8 cellular contexts compared by ENCODE assay signal in genomic region chr16:57186630-57187507, GRCh38.
A peak's percentile ranks its signal among the peaks of the same experiment; 100 is the strongest.
DNase-seq lines count a peak whose midpoint lies in the region; ATAC-seq and TF ChIP-seq lines count a peak whose summit lies in the region.

No MANE protein-coding gene starts in this region.

- POLR2A ChIA-PET in RWPE1 (lab: Yijun Ruan, JAX; ENCODE audit: low non-redundant PET), result no interaction called here

- peaks cover 35% of the 10 kb centered on the region for H3K36me3 Mint-ChIP-seq in stimulated activated effector memory CD8-positive, alpha-beta T cell treated with anti-CD3 and anti-CD28 coated beads, Interleukin-12 subunit alpha, Interleukin-12 subunit beta, amount 100 ng/mL, for 72 hours

- H3K4me1 ChIP-seq in ES-I3 (ENCODE audit: insufficient read depth, low read length), result peaks cover 4% of the 10 kb centered on the region

- H3K27ac Mint-ChIP-seq in stimulated activated effector memory CD8-positive, alpha-beta T cell treated with anti-CD3 and anti-CD28 coated beads, Interleukin-12 subunit alpha, Interleukin-12 subunit beta, amount 100 ng/mL, for 72 hours, result peak overlapping the region; percentile 99

- H3K27ac ChIP-seq in RWPE1 (peak overlapping the region; percentile 97), brain microvascular endothelial cell (peak overlapping the region; percentile 87)

- peak; percentile 1 for ATAC-seq in stimulated activated effector memory CD8-positive, alpha-beta T cell treated with anti-CD3 and anti-CD28 coated beads, Interleukin-12 subunit alpha, Interleukin-12 subunit beta, amount 100 ng/mL, for 72 hours
- ATAC-seq in GM18867 (IDR thresholded peaks at IDR 0.05; ENCODE audit: unreplicated experiment), result no peak

- CTCF ChIA-PET in RWPE1 (lab: Yijun Ruan, JAX), result interaction anchor here (0.7 kb wide), 1 partner anchor 95 kb away, joined by 3 read pairs; the partner anchor contains the start of gene CPNE2

- no peaks in the 10 kb centered on the region for H3K9me3 ChIP-seq in ES-I3 (ENCODE audit: control insufficient read depth, insufficient read depth, low read length)

- peak overlapping the region; percentile 99 for H3K4me3 Mint-ChIP-seq in stimulated activated effector memory CD8-positive, alpha-beta T cell treated with anti-CD3 and anti-CD28 coated beads, Interleukin-12 subunit alpha, Interleukin-12 subunit beta, amount 100 ng/mL, for 72 hours

- DNase-seq in HFF-Myc (ENCODE audit: extremely low read depth, low read depth) (no peak), RWPE1 (ENCODE audit: low spot score) (peak; percentile 41), brain microvascular endothelial cell (peak; percentile 6), iris pigment epithelial cell (ENCODE audit: low read depth) (peak; percentile 37), COR-L47 (lab: John Stamatoyannopoulos, UW) (no peak)
- peak in 1 of 2 donors; percentile 66 for DNase-seq in stimulated activated effector memory CD8-positive, alpha-beta T cell treated with anti-CD3 and anti-CD28 coated beads, Interleukin-12 subunit alpha, Interleukin-12 subunit beta, amount 100 ng/mL, for 72 hours (ENCODE audit: low spot score in 2 of 2)

- no peaks in the 10 kb centered on the region for H3K9me3 Mint-ChIP-seq in stimulated activated effector memory CD8-positive, alpha-beta T cell treated with anti-CD3 and anti-CD28 coated beads, Interleukin-12 subunit alpha, Interleukin-12 subunit beta, amount 100 ng/mL, for 72 hours

- TF ChIP-seq CTCF in HFF-Myc (IDR thresholded peaks at IDR 0.05; ENCODE audit: low read depth, low read length, missing control alignments), result no peak
- no peak for TF ChIP-seq CTCF in RWPE1 (conservative IDR thresholded peaks at IDR 0.05; ENCODE audit: low read depth)
- no peak for TF ChIP-seq CTCF in brain microvascular endothelial cell (IDR thresholded peaks at IDR 0.05; ENCODE audit: low read depth, low read length, missing control alignments)

- H3K4me3 ChIP-seq in HFF-Myc (replicated peaks; ENCODE audit: low read depth, low read length), result peak overlapping the region; percentile 94
- peak overlapping the region; percentile 90 for H3K4me3 ChIP-seq in brain microvascular endothelial cell (ENCODE audit: low read depth, low read length)

- no peaks in the 10 kb centered on the region for H3K27me3 ChIP-seq in brain microvascular endothelial cell (replicated peaks)

- in situ Hi-C loops in brain microvascular endothelial cell (cut with HindIII; ENCODE audit: low pct_ligation_motif_present, low sequenced_read_pairs), result no loop called here

- peak overlapping the region; percentile 93 for H3K9ac ChIP-seq in ES-I3 (ENCODE audit: low read depth, low read length)

- peaks cover 42% of the 10 kb centered on the region for H3K4me1 Mint-ChIP-seq in stimulated activated effector memory CD8-positive, alpha-beta T cell treated with anti-CD3 and anti-CD28 coated beads, Interleukin-12 subunit alpha, Interleukin-12 subunit beta, amount 100 ng/mL, for 72 hours

- no peaks in the 10 kb centered on the region for H3K36me3 ChIP-seq in ES-I3 (ENCODE audit: insufficient read depth, low read length)
- H3K36me3 ChIP-seq in brain microvascular endothelial cell (replicated peaks), result no peaks in the 10 kb centered on the region

Comparison
In these comparisons a context has a peak if more than half of its experiments do, and no peak if none do; other contexts are left out.
1. DNase-seq: peak in RWPE1 (single experiment), brain microvascular endothelial cell (single experiment) and iris pigment epithelial cell (single experiment); none in HFF-Myc (single experiment) and COR-L47 (single experiment).